ENCODE assay signal across 9 cellular contexts in the genomic region with DNA sequence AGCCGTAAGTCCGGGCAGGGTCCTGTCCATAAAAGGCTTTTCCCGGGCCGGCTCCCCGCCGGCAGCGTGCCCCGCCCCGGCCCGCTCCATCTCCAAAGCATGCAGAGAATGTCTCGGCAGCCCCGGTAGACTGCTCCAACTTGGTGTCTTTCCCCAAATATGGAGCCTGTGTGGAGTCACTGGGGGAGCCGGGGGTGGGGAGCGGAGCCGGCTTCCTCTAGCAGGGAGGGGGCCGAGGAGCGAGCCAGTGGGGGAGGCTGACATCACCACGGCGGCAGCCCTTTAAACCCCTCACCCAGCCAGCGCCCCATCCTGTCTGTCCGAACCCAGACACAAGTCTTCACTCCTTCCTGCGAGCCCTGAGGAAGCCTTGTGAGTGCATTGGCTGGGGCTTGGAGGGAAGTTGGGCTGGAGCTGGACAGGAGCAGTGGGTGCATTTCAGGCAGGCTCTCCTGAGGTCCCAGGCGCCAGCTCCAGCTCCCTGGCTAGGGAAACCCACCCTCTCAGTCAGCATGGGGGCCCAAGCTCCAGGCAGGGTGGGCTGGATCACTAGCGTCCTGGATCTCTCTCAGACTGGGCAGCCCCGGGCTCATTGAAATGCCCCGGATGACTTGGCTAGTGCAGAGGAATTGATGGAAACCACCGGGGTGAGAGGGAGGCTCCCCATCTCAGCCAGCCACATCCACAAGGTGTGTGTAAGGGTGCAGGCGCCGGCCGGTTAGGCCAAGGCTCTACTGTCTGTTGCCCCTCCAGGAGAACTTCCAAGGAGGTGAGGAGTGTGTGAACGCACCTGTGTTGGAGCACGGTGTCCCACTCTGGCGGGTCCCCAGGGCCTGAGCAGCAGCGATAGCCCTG. TPM values are rescaled to one million over a fixed set of nuclear protein-coding genes. Genes with fewer than 3 reads are reported as not detected.
DNase-seq lines count a peak whose midpoint lies in the region; ATAC-seq and TF ChIP-seq lines count a peak whose summit lies in the region.
"Had no signal": no experiment of that assay in that cellular context is flagged by ENCODE, and none has a peak within 500 bp of the region (broad histone marks: within the 10 kb centered on the region; RNA-seq: fewer than 3 reads in every experiment).

Gene TAGLN (plus strand): TSS at position 310 of the 855 bp plus-strand sequence. CDS start 3,644 bp downstream, outside the sequence.

- H3K36me3 ChIP-seq in HUES64 (ENCODE audit: insufficient read depth, low read length) (peaks cover 32% of the 10 kb centered on the region), lower lobe of right lung (peaks cover 49% of the 10 kb centered on the region), thyroid gland (peaks cover under 1 to 7% of the 10 kb centered on the region in 2 donors)

- no peak within 1 kb of the TSS for H3K27ac Mint-ChIP-seq in activated CD8-positive, alpha-beta memory T cell treated with anti-CD3 and anti-CD28 coated beads, Interleukin-2, amount 10 ng/mL, durations not matched to agents 7 days and 5 days
- no peak within 1 kb of the TSS for H3K27ac Mint-ChIP-seq in glutamatergic neuron (ENCODE audit: unreplicated experiment)

- no peaks in the 10 kb centered on the region for H3K4me1 Mint-ChIP-seq in activated CD8-positive, alpha-beta memory T cell treated with anti-CD3 and anti-CD28 coated beads, Interleukin-2, amount 10 ng/mL, durations not matched to agents 7 days and 5 days
- peaks cover 6% of the 10 kb centered on the region for H3K4me1 Mint-ChIP-seq in glutamatergic neuron (ENCODE audit: low read depth, unreplicated experiment)

- peak in 1 of 2 donors; percentile 29 for TF ChIP-seq POLR2A in thyroid gland (IDR thresholded peaks at IDR 0.05)

- WGBS in HUES64: 5% methylated on average over 34 of the region's 34 CpGs
- 8 to 37% methylated on average over 21 to 28 of the region's 34 CpGs for WGBS in thyroid gland, 2 donors

- CTCF ChIA-PET in activated CD8-positive, alpha-beta memory T cell treated with anti-CD3 and anti-CD28 coated beads, Interleukin-2, amount 10 ng/mL, durations not matched to agents 7 days and 5 days (lab: Charles Lee): interaction anchor here (0.7 to 1.1 kb wide), 2 partner anchors 19 to 26 kb away, joined by 3 read pairs; no protein-coding TSS in a partner anchor

- H3K27me3 Mint-ChIP-seq in activated CD8-positive, alpha-beta memory T cell treated with anti-CD3 and anti-CD28 coated beads, Interleukin-2, amount 10 ng/mL, durations not matched to agents 7 days and 5 days: no peaks in the 10 kb centered on the region
- peaks cover 6% of the 10 kb centered on the region for H3K27me3 Mint-ChIP-seq in glutamatergic neuron (ENCODE audit: unreplicated experiment)

- peak; percentile 86 for DNase-seq in ecto neural progenitor cell (ENCODE audit: low spot score)
- peak; percentile 67 for DNase-seq in lower lobe of right lung
- peak; percentile 49 to 74 for DNase-seq in thyroid gland
- no peak for DNase-seq in activated CD8-positive, alpha-beta memory T cell treated with anti-CD3 and anti-CD28 coated beads, Interleukin-2, amount 10 ng/mL, durations not matched to agents 7 days and 5 days
- no peak for DNase-seq in stimulated activated CD4-positive, alpha-beta T cell treated with anti-CD3 and anti-CD28 coated beads, Interleukin-4, amount 100 ng/mL, for 4 hours
- no peak for DNase-seq in COR-L47 (lab: John Stamatoyannopoulos, UW)
- DNase-seq in glutamatergic neuron: no peak
- DNase-seq: NCI-H524 had no signal

- no peaks in the 10 kb centered on the region for H3K36me3 Mint-ChIP-seq in activated CD8-positive, alpha-beta memory T cell treated with anti-CD3 and anti-CD28 coated beads, Interleukin-2, amount 10 ng/mL, durations not matched to agents 7 days and 5 days
- no peaks in the 10 kb centered on the region for H3K36me3 Mint-ChIP-seq in glutamatergic neuron (ENCODE audit: unreplicated experiment)

- H3K9ac ChIP-seq in HUES64 (ENCODE audit: low read depth, low read length): peak within 1 kb of the TSS; percentile 83

- peak within 1 kb of the TSS; percentile 98 for H3K27ac ChIP-seq in HUES64 (ENCODE audit: low read depth, low read length)
- H3K27ac ChIP-seq in lower lobe of right lung: peak within 1 kb of the TSS; percentile 77
- H3K27ac ChIP-seq in thyroid gland: peak within 1 kb of the TSS; percentile 57 to 81 (median 71)

- no peak within 1 kb of the TSS for H3K4me3 Mint-ChIP-seq in activated CD8-positive, alpha-beta memory T cell treated with anti-CD3 and anti-CD28 coated beads, Interleukin-2, amount 10 ng/mL, durations not matched to agents 7 days and 5 days
- H3K4me3 Mint-ChIP-seq in glutamatergic neuron (ENCODE audit: unreplicated experiment): no peak within 1 kb of the TSS

- H3K27me3 ChIP-seq in HUES64 (ENCODE audit: insufficient read depth, low read length) (no peaks in the 10 kb centered on the region), lower lobe of right lung (ENCODE audit: low read depth) (no peaks in the 10 kb centered on the region), thyroid gland (no peaks in the 10 kb centered on the region)

- no peaks in the 10 kb centered on the region for H3K9me3 Mint-ChIP-seq in activated CD8-positive, alpha-beta memory T cell treated with anti-CD3 and anti-CD28 coated beads, Interleukin-2, amount 10 ng/mL, durations not matched to agents 7 days and 5 days (ENCODE audit: low read depth)
- peaks cover 1% of the 10 kb centered on the region for H3K9me3 Mint-ChIP-seq in glutamatergic neuron (ENCODE audit: unreplicated experiment)

- no peaks in the 10 kb centered on the region for H3K9me3 ChIP-seq in HUES64 (ENCODE audit: insufficient read depth, low read depth, low read length)
- H3K9me3 ChIP-seq in lower lobe of right lung: no peaks in the 10 kb centered on the region
- H3K9me3 ChIP-seq in thyroid gland: no peaks in the 10 kb centered on the region

- no peak for TF ChIP-seq CTCF in lower lobe of right lung (IDR thresholded peaks at IDR 0.05)
- no peak for TF ChIP-seq CTCF in thyroid gland (IDR thresholded peaks at IDR 0.05)
- TF ChIP-seq CTCF in glutamatergic neuron (IDR thresholded peaks at IDR 0.05; ENCODE audit: partially characterized antibody, unreplicated experiment): no peak

- H3K4me1 ChIP-seq in HUES64 (ENCODE audit: insufficient read depth, low read length) (peaks cover 21% of the 10 kb centered on the region), lower lobe of right lung (peaks cover 24% of the 10 kb centered on the region), thyroid gland (peaks cover 17 to 50% of the 10 kb centered on the region in 2 donors)

- ATAC-seq in lower lobe of right lung: peak; percentile 77 to 78
- no peak for ATAC-seq in activated CD8-positive, alpha-beta memory T cell treated with anti-CD3 and anti-CD28 coated beads, Interleukin-2, amount 10 ng/mL, durations not matched to agents 7 days and 5 days

- peak within 1 kb of the TSS; percentile 54 for H3K4me3 ChIP-seq in HUES64 (ENCODE audit: low read length)
- H3K4me3 ChIP-seq in lower lobe of right lung: peak within 1 kb of the TSS; percentile 38
- peak within 1 kb of the TSS in 1 of 3 donors; percentile 30 for H3K4me3 ChIP-seq in thyroid gland (replicated peaks in 1 of 3)

- intact Hi-C loops in lower lobe of right lung (cut with DNase I): no loop called here
- intact Hi-C loops in thyroid gland (cut with DNase I): no loop called here

RNA-seq across cellular contexts. Expression of gene TAGLN, which starts in this region (rescaled TPM):
- 181 TPM for polyA plus RNA-seq in HUES64 (2013, experiment 1 of 2)
- 168 TPM for polyA plus RNA-seq in HUES64 (2013, experiment 2 of 2)
- total RNA-seq in lower lobe of right lung: 297 TPM
- total RNA-seq in thyroid gland: 100 to 1,000 TPM; 155 to 407 (median 229) TPM
- 1 to 10 TPM; 2.3 to 2.7 TPM for total RNA-seq in activated CD8-positive, alpha-beta memory T cell treated with anti-CD3 and anti-CD28 coated beads, Interleukin-2, amount 10 ng/mL, durations not matched to agents 7 days and 5 days
- total RNA-seq in glutamatergic neuron (ENCODE audit: unreplicated experiment): 6.1 TPM

Comparison
In these comparisons a context has a peak if more than half of its experiments do, and no peak if none do; other contexts are left out.
1. RNA of gene TAGLN (total RNA-seq): 297 TPM in lower lobe of right lung (single experiment) and 155 to 407 TPM in thyroid gland; 6.1 TPM in glutamatergic neuron (single experiment) and 2.3 to 2.7 TPM in activated CD8-positive, alpha-beta memory T cell treated with anti-CD3 and anti-CD28 coated beads, Interleukin-2, amount 10 ng/mL, durations not matched to agents 7 days and 5 days; every median in the first group is over 10 times any median in the second.
2. DNase-seq: peak in ecto neural progenitor cell (single experiment), lower lobe of right lung (single experiment) and thyroid gland (2 of 2); none in activated CD8-positive, alpha-beta memory T cell treated with anti-CD3 and anti-CD28 coated beads, Interleukin-2, amount 10 ng/mL, durations not matched to agents 7 days and 5 days (single experiment), stimulated activated CD4-positive, alpha-beta T cell treated with anti-CD3 and anti-CD28 coated beads, Interleukin-4, amount 100 ng/mL, for 4 hours (0 of 2), COR-L47 (single experiment) and glutamatergic neuron (single experiment).
3. Peak in every context shown above with its lines, with median percentiles within 50 percentile points of each other: H3K27ac ChIP-seq.